ENCODE assay signal across 16 cellular contexts in genomic region chr6:21826031-21826430, GRCh38.
DNase-seq lines count a peak whose midpoint lies in the region; ATAC-seq and TF ChIP-seq lines count a peak whose summit lies in the region.
"Had no signal": no experiment of that assay in that cellular context is flagged by ENCODE, and none has a peak within 500 bp of the region (broad histone marks: within the 10 kb centered on the region; RNA-seq: fewer than 3 reads in every experiment).

No MANE protein-coding gene starts in this region.

- no peak overlapping the region for H3K4me3 Mint-ChIP-seq in effector memory CD8-positive, alpha-beta T cell
- H3K4me3 Mint-ChIP-seq: CD14-positive monocyte; neural crest cell; stimulated activated naive CD8-positive, alpha-beta T cell treated with anti-CD3 and anti-CD28 coated beads, Interleukin-15, Interleukin-2, amounts not matched to agents 100 ng/mL and 50 ng/mL, for 24 hours had no signal

- no peak overlapping the region for H2BK120ac ChIP-seq in trophoblast cell (ENCODE audit: insufficient read depth, low read length, poor library complexity)

- H3K9ac ChIP-seq in trophoblast cell (ENCODE audit: low read length): no peak overlapping the region

- H3K4me3 ChIP-seq in RWPE2 (ENCODE audit: severe bottlenecking) (no peak overlapping the region), trophoblast cell (ENCODE audit: low read depth, low read length) (no peak overlapping the region)
- H3K4me3 ChIP-seq: cardiac muscle cell had no signal

- H3K27ac ChIP-seq in RWPE2 (ENCODE audit: poor library complexity, severe bottlenecking): no peak overlapping the region
- peak overlapping the region; percentile 64 for H3K27ac ChIP-seq in trophoblast cell (ENCODE audit: low read depth, low read length)
- H3K27ac ChIP-seq: cardiac muscle cell had no signal

- no peak overlapping the region for H3K23ac ChIP-seq in trophoblast cell (ENCODE audit: low read length)

- no peaks in the 10 kb centered on the region for H3K36me3 ChIP-seq in RWPE2 (ENCODE audit: low read depth)
- no peaks in the 10 kb centered on the region for H3K36me3 ChIP-seq in trophoblast cell (ENCODE audit: control insufficient read depth in 1 of 2, insufficient read depth in 2 of 2, low read length in 2 of 2)
- H3K36me3 ChIP-seq: cardiac muscle cell had no signal

- H3K9me3 Mint-ChIP-seq in effector memory CD8-positive, alpha-beta T cell: peaks cover 0 to under 1% of the 10 kb centered on the region in 2 donors
- H3K9me3 Mint-ChIP-seq: neural crest cell had no signal

- WGBS in trophoblast cell (ENCODE audit: extremely low coverage, insufficient coverage, insufficient read length): no CpG with 5 or more reads among the region's 7 CpGs

- H3K27me3 ChIP-seq in RWPE2 (ENCODE audit: insufficient read depth, poor library complexity, severe bottlenecking) (no peaks in the 10 kb centered on the region), trophoblast cell (ENCODE audit: insufficient read depth, low read length) (no peaks in the 10 kb centered on the region)
- H3K27me3 ChIP-seq: cardiac muscle cell had no signal

- no peak overlapping the region for H2BK5ac ChIP-seq in trophoblast cell (ENCODE audit: low read depth, low read length, poor library complexity)

- no peak for TF ChIP-seq CTCF in RWPE2 (IDR thresholded peaks at IDR 0.05; ENCODE audit: poor library complexity, severe bottlenecking)

- no peaks in the 10 kb centered on the region for H3K79me1 ChIP-seq in trophoblast cell (ENCODE audit: low read length)

- no peaks in the 10 kb centered on the region for H3K4me1 ChIP-seq in RWPE2 (ENCODE audit: insufficient read depth, poor library complexity, severe bottlenecking)
- peaks cover 5 to 8% of the 10 kb centered on the region in 2 experiments for H3K4me1 ChIP-seq in trophoblast cell (ENCODE audit: control insufficient read depth in 1 of 2, insufficient read depth in 2 of 2, low read length in 2 of 2)

- peak overlapping the region; percentile 64 for H3K4me2 ChIP-seq in trophoblast cell (ENCODE audit: low read length)

- H4K12ac ChIP-seq in trophoblast cell (ENCODE audit: low read depth, low read length): no peak overlapping the region

- DNase-seq in ELF-1 (ENCODE audit: low read depth, low spot score) (peak; percentile 79), RWPE2 (ENCODE audit: low spot score) (no peak), glomerular visceral epithelial cell (ENCODE audit: extremely low spot score) (peak; percentile 85), trophoblast cell (peak; percentile 14 to 46), posterior cingulate gyrus (no peak)
- no peak for DNase-seq in effector memory CD8-positive, alpha-beta T cell
- no peak for DNase-seq in stimulated activated CD4-positive, alpha-beta T cell treated with anti-CD3 and anti-CD28 coated beads, Interleukin-2, amount 100 ng/mL, for 48 hours
- DNase-seq: activated gamma-delta T cell treated with Interleukin-2 at 50 U/mL for 16 hours, HCEC 1CT, left ventricle myocardium superior had no signal

- H3K9me3 ChIP-seq in RWPE2 (ENCODE audit: severe bottlenecking) (no peaks in the 10 kb centered on the region), trophoblast cell (ENCODE audit: insufficient read depth, low read depth, low read length) (no peaks in the 10 kb centered on the region)

- H4K91ac ChIP-seq in trophoblast cell (ENCODE audit: low read depth, low read length): no peak overlapping the region

- H3K79me2 ChIP-seq in trophoblast cell (ENCODE audit: control insufficient read depth, insufficient read depth, low read length, poor library complexity): no peaks in the 10 kb centered on the region

- no peaks in the 10 kb centered on the region for H3K36me3 Mint-ChIP-seq in effector memory CD8-positive, alpha-beta T cell (ENCODE audit: insufficient read depth)
- H3K36me3 Mint-ChIP-seq: CD14-positive monocyte had no signal

- peak overlapping the region; percentile 57 for H4K8ac ChIP-seq in trophoblast cell (ENCODE audit: low read depth, low read length)

- H3K27me3 Mint-ChIP-seq in effector memory CD8-positive, alpha-beta T cell: no peaks in the 10 kb centered on the region

- no peak overlapping the region for H3K18ac ChIP-seq in trophoblast cell (ENCODE audit: low read length)

- H3K4ac ChIP-seq in trophoblast cell (ENCODE audit: low read depth, low read length): no peak overlapping the region

- peak; percentile 46; the same call in 1 of the 3 replicates for ATAC-seq in RWPE2 (ENCODE audit: low read depth)
- no peak for ATAC-seq in GM21515 (IDR thresholded peaks at IDR 0.05; ENCODE audit: unreplicated experiment)
- ATAC-seq in effector memory CD8-positive, alpha-beta T cell (replicated peaks): no peak
- ATAC-seq: left ventricle myocardium superior, SK-N-SH treated with all-trans-retinoic acid at 6 μM for 48 hours had no signal

- H3K27ac Mint-ChIP-seq in effector memory CD8-positive, alpha-beta T cell: no peak overlapping the region
- H3K27ac Mint-ChIP-seq: CD14-positive monocyte; stimulated activated naive CD8-positive, alpha-beta T cell treated with anti-CD3 and anti-CD28 coated beads, Interleukin-15, Interleukin-2, amounts not matched to agents 100 ng/mL and 50 ng/mL, for 24 hours had no signal

- intact Hi-C loops in posterior cingulate gyrus (cut with DNase I): no loop called here

- H2AK5ac ChIP-seq in trophoblast cell (ENCODE audit: low read length): no peak overlapping the region

- H2AFZ ChIP-seq in trophoblast cell (ENCODE audit: insufficient read depth, low read length, poor library complexity): no peak overlapping the region

- H3K14ac ChIP-seq in trophoblast cell (ENCODE audit: low read length): no peak overlapping the region

- no peaks in the 10 kb centered on the region for H3K4me1 Mint-ChIP-seq in effector memory CD8-positive, alpha-beta T cell (ENCODE audit: low read depth in 2 of 2)

- H2BK12ac ChIP-seq in trophoblast cell (ENCODE audit: low read length): no peak overlapping the region

Comparison
In these comparisons a context has a peak if more than half of its experiments do, and no peak if none do; other contexts are left out.
1. DNase-seq: peak in ELF-1 (single experiment), glomerular visceral epithelial cell (single experiment) and trophoblast cell (2 of 2); none in RWPE2 (single experiment), posterior cingulate gyrus (0 of 10), effector memory CD8-positive, alpha-beta T cell (0 of 3) and stimulated activated CD4-positive, alpha-beta T cell treated with anti-CD3 and anti-CD28 coated beads, Interleukin-2, amount 100 ng/mL, for 48 hours (0 of 2).